Comparison of ENCODE assay signal across 1 cellular context in genomic region chr1:227915564-227916553, GRCh38.
TF ChIP-seq lines count a peak whose summit lies in the region.

No MANE protein-coding gene starts in this region.

TF ChIP-seq in HepG2, 621 proteins besides CTCF, POLR2A, EP300 and RAD21:
- no peak for TF ChIP-seq ZNF331 (CRISPR knock-in tag; IDR thresholded peaks at IDR 0.05)
- TF ChIP-seq ZNF570 (CRISPR knock-in tag; IDR thresholded peaks at IDR 0.05; ENCODE audit: borderline replicate concordance): no peak
- TF ChIP-seq, protein P1, sequence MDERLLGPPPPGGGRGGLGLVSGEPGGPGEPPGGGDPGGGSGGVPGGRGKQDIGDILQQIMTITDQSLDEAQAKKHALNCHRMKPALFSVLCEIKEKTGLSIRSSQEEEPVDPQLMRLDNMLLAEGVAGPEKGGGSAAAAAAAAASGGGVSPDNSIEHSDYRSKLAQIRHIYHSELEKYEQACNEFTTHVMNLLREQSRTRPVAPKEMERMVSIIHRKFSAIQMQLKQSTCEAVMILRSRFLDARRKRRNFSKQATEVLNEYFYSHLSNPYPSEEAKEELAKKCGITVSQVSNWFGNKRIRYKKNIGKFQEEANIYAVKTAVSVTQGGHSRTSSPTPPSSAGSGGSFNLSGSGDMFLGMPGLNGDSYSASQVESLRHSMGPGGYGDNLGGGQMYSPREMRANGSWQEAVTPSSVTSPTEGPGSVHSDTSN (CRISPR knock-in tag; IDR thresholded peaks at IDR 0.05): no peak
- TF ChIP-seq, protein P2, sequence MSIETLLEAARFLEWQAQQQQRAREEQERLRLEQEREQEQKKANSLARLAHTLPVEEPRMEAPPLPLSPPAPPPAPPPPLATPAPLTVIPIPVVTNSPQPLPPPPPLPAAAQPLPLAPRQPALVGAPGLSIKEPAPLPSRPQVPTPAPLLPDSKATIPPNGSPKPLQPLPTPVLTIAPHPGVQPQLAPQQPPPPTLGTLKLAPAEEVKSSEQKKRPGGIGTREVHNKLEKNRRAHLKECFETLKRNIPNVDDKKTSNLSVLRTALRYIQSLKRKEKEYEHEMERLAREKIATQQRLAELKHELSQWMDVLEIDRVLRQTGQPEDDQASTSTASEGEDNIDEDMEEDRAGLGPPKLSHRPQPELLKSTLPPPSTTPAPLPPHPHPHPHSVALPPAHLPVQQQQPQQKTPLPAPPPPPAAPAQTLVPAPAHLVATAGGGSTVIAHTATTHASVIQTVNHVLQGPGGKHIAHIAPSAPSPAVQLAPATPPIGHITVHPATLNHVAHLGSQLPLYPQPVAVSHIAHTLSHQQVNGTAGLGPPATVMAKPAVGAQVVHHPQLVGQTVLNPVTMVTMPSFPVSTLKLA (IDR thresholded peaks at IDR 0.05): peak; percentile 90
